In genomic region chr5:53246042-53246836, GRCh38 we compare ENCODE assay signal across 15 cellular contexts.
DNase-seq lines count a peak whose midpoint lies in the region; ATAC-seq and TF ChIP-seq lines count a peak whose summit lies in the region.
"Had no signal": no experiment of that assay in that cellular context is flagged by ENCODE, and none has a peak within 500 bp of the region (broad histone marks: within the 10 kb centered on the region; RNA-seq: fewer than 3 reads in every experiment).

No MANE protein-coding gene starts in this region.

- WGBS in suprapubic skin, result 48% methylated on average over 8 of the region's 8 CpGs

- H3K4me1 ChIP-seq in KMS-11 (ENCODE audit: low read depth, poor library complexity, severe bottlenecking), result peaks cover 29% of the 10 kb centered on the region
- H3K4me1 ChIP-seq in suprapubic skin, result no peaks in the 10 kb centered on the region
- H3K4me1 ChIP-seq: pancreas, upper lobe of left lung had no signal

- H3K4me3 ChIP-seq in KMS-11 (IDR thresholded peaks at IDR 0.05; ENCODE audit: insufficient read depth, low read depth, low read length) (no peak overlapping the region), astrocyte of the spinal cord (ENCODE audit: low read depth, low read length) (no peak overlapping the region), suprapubic skin (no peak overlapping the region)
- H3K4me3 ChIP-seq: pancreas, upper lobe of left lung had no signal

- H3K27me3 ChIP-seq in KMS-11 (ENCODE audit: insufficient read depth, low read depth) (no peaks in the 10 kb centered on the region), suprapubic skin (no peaks in the 10 kb centered on the region)
- H3K27me3 ChIP-seq: pancreas, upper lobe of left lung had no signal

- TF ChIP-seq POLR2A in suprapubic skin (IDR thresholded peaks at IDR 0.05), result no peak

- H3K9me3 ChIP-seq in suprapubic skin, result no peaks in the 10 kb centered on the region
- H3K9me3 ChIP-seq: pancreas, upper lobe of left lung had no signal

- H4K20me1 ChIP-seq in KMS-11 (ENCODE audit: insufficient read depth), result no peaks in the 10 kb centered on the region

- no peak for TF ChIP-seq EP300 in suprapubic skin (IDR thresholded peaks at IDR 0.05)

- H3K79me2 ChIP-seq in KMS-11 (ENCODE audit: insufficient read depth, low read depth), result no peaks in the 10 kb centered on the region

- peak overlapping the region; percentile 2; the same call in 1 of the 2 replicates for H2AFZ ChIP-seq in KMS-11 (ENCODE audit: low read depth)

- peak overlapping the region; percentile 69 for H3K4me2 ChIP-seq in KMS-11

- no peak overlapping the region for H3K9ac ChIP-seq in KMS-11

- ATAC-seq in activated CD4-positive, CD25-positive, alpha-beta regulatory T cell treated with anti-CD3 and anti-CD28 coated beads, Interleukin-2, amount 50 U/mL, for 24 hours, result no peak
- ATAC-seq: CD8-positive, alpha-beta T cell; left lobe of liver had no signal

- in situ Hi-C loops in astrocyte of the spinal cord (cut with HindIII; ENCODE audit: low sequenced_read_pairs), result no loop called here

- DNase-seq in CMK (ENCODE audit: low read depth), result peak; percentile 43
- peak; percentile 89 for DNase-seq in astrocyte of the spinal cord (ENCODE audit: low read depth, low spot score)
- peak; percentile 84 for DNase-seq in kidney tubule cell (ENCODE audit: low spot score)
- no peak for DNase-seq in stimulated activated naive CD4-positive, alpha-beta T cell (lab: John Stamatoyannopoulos, UW)
- no peak for DNase-seq in stimulated activated CD4-positive, alpha-beta T cell treated with anti-CD3 and anti-CD28 coated beads, Interleukin-2, amount 100 ng/mL, for 48 hours
- DNase-seq in suprapubic skin (ENCODE audit: low spot score in 2 of 2), result no peak
- DNase-seq: activated naive CD8-positive, alpha-beta T cell treated with anti-CD3 and anti-CD28 coated beads, Interleukin-2, amount 10 ng/mL, durations not matched to agents 7 days and 5 days; CD8-positive, alpha-beta T cell; Karpas-422; NCI-H446 treated with DMSO at 0.1 percent for 48 hours; pancreas; upper lobe of left lung had no signal

- H3K27ac ChIP-seq in KMS-11 (peak overlapping the region; percentile 23; the same call in 1 of the 2 replicates), suprapubic skin (no peak overlapping the region)
- H3K27ac ChIP-seq: pancreas, upper lobe of left lung had no signal

- H3K36me3 ChIP-seq in KMS-11 (ENCODE audit: insufficient read depth), result no peaks in the 10 kb centered on the region
- no peaks in the 10 kb centered on the region for H3K36me3 ChIP-seq in suprapubic skin
- H3K36me3 ChIP-seq: pancreas, upper lobe of left lung had no signal

- TF ChIP-seq CTCF in KMS-11 (conservative IDR thresholded peaks at IDR 0.05; ENCODE audit: low read depth, low read length), result no peak
- no peak for TF ChIP-seq CTCF in astrocyte of the spinal cord (IDR thresholded peaks at IDR 0.05; ENCODE audit: low read depth, low read length)
- no peak for TF ChIP-seq CTCF in suprapubic skin (IDR thresholded peaks at IDR 0.05)

Comparison
In these comparisons a context has a peak if more than half of its experiments do, and no peak if none do; other contexts are left out.
1. DNase-seq: peak in CMK (single experiment), astrocyte of the spinal cord (single experiment) and kidney tubule cell (single experiment); none in stimulated activated naive CD4-positive, alpha-beta T cell (0 of 6), stimulated activated CD4-positive, alpha-beta T cell treated with anti-CD3 and anti-CD28 coated beads, Interleukin-2, amount 100 ng/mL, for 48 hours (0 of 2) and suprapubic skin (0 of 2).